Comparison of ENCODE assay signal across 1 cellular context in the genomic region with DNA sequence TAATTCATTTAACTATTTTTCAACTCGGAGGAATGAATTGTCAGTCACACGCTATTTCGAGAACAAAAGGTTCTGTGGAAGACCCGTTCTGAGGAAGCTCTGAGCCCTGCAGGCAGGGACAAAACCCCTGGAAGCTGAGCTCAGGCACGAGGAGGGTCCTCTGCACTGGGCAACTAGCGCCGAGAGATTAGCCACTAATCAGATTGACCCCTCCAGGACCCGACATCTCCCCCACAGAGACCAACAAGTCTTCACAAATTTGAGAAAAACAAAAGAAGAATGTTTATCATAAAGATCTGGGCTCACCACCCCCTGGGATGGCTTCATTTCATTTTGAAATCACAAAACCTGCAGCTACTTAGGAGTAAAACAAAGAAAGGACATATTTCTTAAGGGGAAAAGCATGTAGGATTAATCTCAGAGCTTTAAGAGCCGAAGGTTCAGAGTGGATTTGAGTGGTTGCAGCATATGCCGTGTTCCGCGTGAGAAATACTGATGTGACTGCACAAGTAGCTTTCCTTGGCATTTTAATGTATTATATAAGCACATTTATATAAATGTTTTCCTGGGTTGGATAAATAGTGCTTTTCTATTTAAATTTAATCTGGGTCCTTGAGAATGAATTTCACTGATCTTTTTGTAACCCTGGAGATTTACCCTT.
TF ChIP-seq lines count a peak whose summit lies in the region.

No MANE protein-coding gene starts in this region.

TF ChIP-seq in GM23338, 12 proteins besides CTCF, POLR2A, EP300 and RAD21:
- no peak for TF ChIP-seq JUNB (IDR thresholded peaks at IDR 0.05; ENCODE audit: unreplicated experiment)
- no peak for TF ChIP-seq ZNF114 (CRISPR knock-in tag; IDR thresholded peaks at IDR 0.05)
- no peak for TF ChIP-seq EZH2 (IDR thresholded peaks at IDR 0.05; ENCODE audit: low read depth, unreplicated experiment)
- no peak for TF ChIP-seq EZH2phosphoT487 (IDR thresholded peaks at IDR 0.05; ENCODE audit: unreplicated experiment)
- TF ChIP-seq ZNF462 (CRISPR knock-in tag; IDR thresholded peaks at IDR 0.05), result no peak
- no peak for TF ChIP-seq STAT1 (IDR thresholded peaks at IDR 0.05; ENCODE audit: unreplicated experiment)
- no peak for TF ChIP-seq ETS1 (IDR thresholded peaks at IDR 0.05)
- no peak for TF ChIP-seq POLR2AphosphoS5 (IDR thresholded peaks at IDR 0.05; ENCODE audit: low read depth)
- no peak for TF ChIP-seq ZNF331 (CRISPR knock-in tag; IDR thresholded peaks at IDR 0.05; ENCODE audit: low read depth)
- no peak for TF ChIP-seq REST (IDR thresholded peaks at IDR 0.05; ENCODE audit: unreplicated experiment)
